In the genomic region with DNA sequence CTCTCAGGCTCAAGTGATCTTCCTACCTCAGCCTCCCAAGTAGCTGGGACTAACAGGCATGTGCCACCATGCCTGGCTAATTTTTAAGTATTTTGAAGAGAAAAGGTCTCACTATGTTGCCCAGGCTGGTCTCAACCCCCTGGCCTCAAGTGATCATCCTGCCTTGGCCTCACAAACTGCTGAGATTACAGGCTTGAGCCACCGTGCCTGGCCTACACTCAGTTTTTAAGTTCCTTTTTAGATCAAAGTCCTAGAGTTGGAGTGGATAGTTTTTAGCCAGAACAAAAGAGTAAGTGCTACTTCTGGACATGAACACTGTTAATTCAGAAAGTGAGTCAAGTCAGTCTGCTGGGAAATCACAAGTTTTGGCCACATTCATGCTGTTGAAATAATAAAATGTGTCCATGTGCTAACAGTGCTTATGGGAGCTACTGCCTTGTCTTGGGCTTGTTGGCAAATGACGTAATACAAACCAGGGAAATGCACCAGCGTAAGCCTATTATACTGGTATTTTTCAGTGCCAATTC, we compare ENCODE assay signal across 9 cellular contexts.
DNase-seq lines count a peak whose midpoint lies in the region; ATAC-seq and TF ChIP-seq lines count a peak whose summit lies in the region.
"Had no signal": no experiment of that assay in that cellular context is flagged by ENCODE, and none has a peak within 500 bp of the region (broad histone marks: within the 10 kb centered on the region; RNA-seq: fewer than 3 reads in every experiment).

No MANE protein-coding gene starts in this region.

- DNase-seq in AG10803 (ENCODE audit: low read depth) (peak; percentile 97), SK-MEL-5 (ENCODE audit: low read depth, low spot score) (peak; percentile 34), fibroblast of pulmonary artery (ENCODE audit: low read depth) (peak; percentile 92), ovary (peak in 1 of 5 donors; percentile 47), NCI-H2227 treated with DMSO at 0.1 percent for 48 hours (lab: John Stamatoyannopoulos, UW) (no peak), T1000 (lab: John Stamatoyannopoulos, UW) (no peak)
- DNase-seq: activated effector memory CD4-positive, alpha-beta T cell treated with anti-CD3 and anti-CD28 coated beads, Interleukin-2, amount 50 U/mL, for 16 hours had no signal

- peaks cover 20% of the 10 kb centered on the region for H3K4me1 ChIP-seq in ovary (ENCODE audit: insufficient read depth)

- no peak for TF ChIP-seq POLR2A in ovary (IDR thresholded peaks at IDR 0.05)

- TF ChIP-seq EP300 in ovary (IDR thresholded peaks at IDR 0.05) = peak; percentile 17

- no peaks in the 10 kb centered on the region for H3K27me3 ChIP-seq in ovary

- intact Hi-C loops in ovary (cut with DNase I) = no loop called here

- no peak overlapping the region for H3K27ac ChIP-seq in ovary

- ATAC-seq in HG03196 (IDR thresholded peaks at IDR 0.05; ENCODE audit: unreplicated experiment) (no peak), GM19324 (IDR thresholded peaks at IDR 0.05; ENCODE audit: low FRiP score, unreplicated experiment) (no peak)

- no peak for TF ChIP-seq CTCF in AG10803 (conservative IDR thresholded peaks at IDR 0.05; ENCODE audit: low read length)
- TF ChIP-seq CTCF in fibroblast of pulmonary artery (IDR thresholded peaks at IDR 0.05; ENCODE audit: low read length, missing control alignments) = no peak
- TF ChIP-seq CTCF in ovary (IDR thresholded peaks at IDR 0.05) = no peak

- no peaks in the 10 kb centered on the region for H3K9me3 ChIP-seq in ovary

- peak overlapping the region; percentile 26 for H3K4me3 ChIP-seq in AG10803 (ENCODE audit: low read length)
- H3K4me3 ChIP-seq in fibroblast of pulmonary artery (replicated peaks; ENCODE audit: low read depth, low read length) = no peak overlapping the region
- no peak overlapping the region for H3K4me3 ChIP-seq in ovary

- H3K36me3 ChIP-seq in ovary = no peaks in the 10 kb centered on the region

- in situ Hi-C loops in SK-MEL-5 (cut with HindIII; ENCODE audit: low pct_unique_long_range_greater_than_20kb, low sequenced_read_pairs) = no loop called here

- WGBS in ovary, 3 donors = 24 to 60% (median 27%) methylated on average over 3 of the region's 3 CpGs

Comparison
In these comparisons a context has a peak if more than half of its experiments do, and no peak if none do; other contexts are left out.
1. DNase-seq: peak in AG10803 (single experiment), SK-MEL-5 (single experiment) and fibroblast of pulmonary artery (single experiment); none in NCI-H2227 treated with DMSO at 0.1 percent for 48 hours (single experiment) and T1000 (single experiment).